ENCODE assay signal across 30 cellular contexts in genomic region chr11:112248216-112248615, GRCh38. TPM values are rescaled to one million over a fixed set of nuclear protein-coding genes. Genes with fewer than 3 reads are reported as not detected.
DNase-seq lines count a peak whose midpoint lies in the region; ATAC-seq and TF ChIP-seq lines count a peak whose summit lies in the region.
"Had no signal": no experiment of that assay in that cellular context is flagged by ENCODE, and none has a peak within 500 bp of the region (broad histone marks: within the 10 kb centered on the region; RNA-seq: fewer than 3 reads in every experiment).

No MANE protein-coding gene starts in this region.

- no peaks in the 10 kb centered on the region for H3K4me1 ChIP-seq in thyroid gland
- H3K4me1 ChIP-seq: BE2C, stomach, transverse colon had no signal

- DNase-seq in SIG-M5 treated with dmso at 0.1 percent for 504 hours (lab: John Stamatoyannopoulos, UW; ENCODE audit: unreplicated experiment) (peak; percentile 1), SIG-M5 (lab: John Stamatoyannopoulos, UW) (no peak), amniotic epithelial cell (ENCODE audit: low read depth) (peak; percentile 38), fibroblast of pulmonary artery (ENCODE audit: low read depth) (peak; percentile 28), thyroid gland (peak; percentile 9 to 38), cerebellar cortex (ENCODE audit: low spot score) (no peak), iPS-NIHi11 (ENCODE audit: low spot score) (no peak)
- DNase-seq: 8988T; activated CD4-positive, alpha-beta T cell treated with anti-CD3 and anti-CD28 coated beads for 1 hour; activated naive CD4-positive, alpha-beta T cell treated with Interleukin-2 at 50 U/mL for 16 hours; activated T-cell treated with anti-CD3 and anti-CD28 coated beads, Interleukin-2, amount 50 U/mL, for 48 hours; anterior cingulate cortex; BE2C; COR-L47; DMS79 treated with DMSO at 0.1 percent for 48 hours; effector CD8-positive, alpha-beta T cell; left cardiac atrium; naive thymus-derived CD8-positive, alpha-beta T cell; NCI-H146; NCI-H2171; NCI-H69; stomach; transverse colon had no signal

- no peaks in the 10 kb centered on the region for H3K27me3 ChIP-seq in thyroid gland
- H3K27me3 ChIP-seq: BE2C, stomach, transverse colon had no signal

- intact Hi-C loops in thyroid gland (cut with DNase I) = no loop called here

- WGBS in thyroid gland, 2 donors = 69 to 77% methylated on average over 2 of the region's 2 CpGs

- no peak for ATAC-seq in HG02938 (IDR thresholded peaks at IDR 0.05; ENCODE audit: unreplicated experiment)
- ATAC-seq: esophagus mucosa; HepG2; left cardiac atrium; naive thymus-derived CD8-positive, alpha-beta T cell had no signal

- peaks cover 0 to 5% of the 10 kb centered on the region in 2 donors for H3K36me3 ChIP-seq in thyroid gland
- H3K36me3 ChIP-seq: BE2C, transverse colon had no signal

- no peak for TF ChIP-seq POLR2A in thyroid gland (IDR thresholded peaks at IDR 0.05)

- H3K4me3 ChIP-seq in fibroblast of pulmonary artery (replicated peaks; ENCODE audit: low read depth, low read length) (no peak overlapping the region), thyroid gland (replicated peaks in 1 of 3) (no peak overlapping the region)
- H3K4me3 ChIP-seq: stomach, transverse colon had no signal

- no peaks in the 10 kb centered on the region for H3K9me3 ChIP-seq in thyroid gland
- H3K9me3 ChIP-seq: BE2C, stomach, transverse colon had no signal

- no peak for TF ChIP-seq CTCF in fibroblast of pulmonary artery (IDR thresholded peaks at IDR 0.05; ENCODE audit: low read length, missing control alignments)
- TF ChIP-seq CTCF in thyroid gland (IDR thresholded peaks at IDR 0.05) = no peak

- no peak overlapping the region for H3K27ac ChIP-seq in thyroid gland
- H3K27ac ChIP-seq: stomach, transverse colon had no signal

RNA-seq across cellular contexts. Expression of gene PLET1, which starts 12.4 kb away (rescaled TPM):
- total RNA-seq in thyroid gland = not detected
- total RNA-seq: cerebellum; esophagus mucosa; H1; HepG2; left cardiac atrium; mesenteric fat pad; naive thymus-derived CD8-positive, alpha-beta T cell; omental fat pad; stomach; transverse colon had no signal

RNA-seq across cellular contexts. Expression of gene PTS, which starts 22.0 kb away (rescaled TPM):
- total RNA-seq in thyroid gland = 10 to 100 TPM; 27.2 to 48.0 (median 39.3) TPM

Comparison
In these comparisons a context has a peak if more than half of its experiments do, and no peak if none do; other contexts are left out.
1. DNase-seq: peak in SIG-M5 treated with dmso at 0.1 percent for 504 hours (single experiment), amniotic epithelial cell (single experiment), fibroblast of pulmonary artery (single experiment) and thyroid gland (2 of 2); none in SIG-M5 (single experiment), cerebellar cortex (single experiment) and iPS-NIHi11 (single experiment).